Comparison of ENCODE assay signal across 9 cellular contexts in the genomic region with DNA sequence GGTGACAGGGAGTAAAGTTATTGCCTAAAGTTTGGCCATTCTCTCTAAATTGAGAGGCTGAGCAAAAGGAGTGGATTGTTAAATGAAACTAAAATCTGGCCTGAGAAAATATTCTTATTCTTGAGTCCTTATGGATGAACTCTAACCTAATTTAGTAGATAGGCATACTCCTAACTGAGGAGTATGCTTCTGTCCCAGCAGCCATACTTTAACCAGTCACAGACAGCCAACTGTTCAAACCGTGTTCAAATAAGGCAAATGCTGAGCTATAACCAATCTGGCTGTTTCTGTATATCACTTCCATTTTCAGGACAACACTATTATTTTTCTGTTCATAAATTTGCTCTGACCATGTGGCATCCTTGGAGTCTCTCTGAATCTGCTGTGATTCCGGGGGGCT.
A peak's percentile ranks its signal among the peaks of the same experiment; 100 is the strongest.
DNase-seq lines count a peak whose midpoint lies in the region; ATAC-seq and TF ChIP-seq lines count a peak whose summit lies in the region.
"Had no signal": no experiment of that assay in that cellular context is flagged by ENCODE, and none has a peak within 500 bp of the region (broad histone marks: within the 10 kb centered on the region; RNA-seq: fewer than 3 reads in every experiment).

No MANE protein-coding gene starts in this region.

- CTCF ChIA-PET in activated CD4-positive, alpha-beta T cell treated with anti-CD3 and anti-CD28 coated beads, Interleukin-2, amount 10 ng/mL, durations not matched to agents 7 days and 5 days (lab: Charles Lee), result interaction anchor here (0.6 kb wide), 1 partner anchor 932 kb away, joined by 3 read pairs; no protein-coding TSS in a partner anchor

- no peak overlapping the region for H3K9ac ChIP-seq in OCI-LY3 (ENCODE audit: low read length)

- H3K27ac Mint-ChIP-seq in activated CD4-positive, alpha-beta T cell treated with anti-CD3 and anti-CD28 coated beads, Interleukin-2, amount 10 ng/mL, durations not matched to agents 7 days and 5 days, result peak overlapping the region; percentile 6

- no peak overlapping the region for H3K4me3 Mint-ChIP-seq in activated CD4-positive, alpha-beta T cell treated with anti-CD3 and anti-CD28 coated beads, Interleukin-2, amount 10 ng/mL, durations not matched to agents 7 days and 5 days

- no peak for TF ChIP-seq CTCF in OCI-LY3 (IDR thresholded peaks at IDR 0.05; ENCODE audit: low read depth, low read length)
- TF ChIP-seq CTCF in osteoblast (IDR thresholded peaks at IDR 0.05; ENCODE audit: extremely low read depth, low read depth, low read length), result no peak
- TF ChIP-seq CTCF in psoas muscle (IDR thresholded peaks at IDR 0.05), result no peak

- no peak overlapping the region for H3K4me3 ChIP-seq in OCI-LY3 (ENCODE audit: low read length)
- peak overlapping the region; percentile 61 for H3K4me3 ChIP-seq in osteoblast (ENCODE audit: insufficient read depth, low read length)
- no peak overlapping the region for H3K4me3 ChIP-seq in psoas muscle

- H3K9me3 ChIP-seq in OCI-LY3 (ENCODE audit: insufficient read depth, low read length) (peaks cover 8% of the 10 kb centered on the region), osteoblast (ENCODE audit: low read depth, low read length) (no peaks in the 10 kb centered on the region), psoas muscle (no peaks in the 10 kb centered on the region)

- H3K79me2 ChIP-seq in OCI-LY3 (ENCODE audit: low read length) (no peaks in the 10 kb centered on the region), osteoblast (ENCODE audit: insufficient read depth, low read length) (no peaks in the 10 kb centered on the region)

- H4K20me1 ChIP-seq in OCI-LY3 (ENCODE audit: insufficient read depth, low read length) (no peaks in the 10 kb centered on the region), osteoblast (ENCODE audit: insufficient read depth, low read length) (no peaks in the 10 kb centered on the region)

- H3K4me2 ChIP-seq in OCI-LY3 (ENCODE audit: low read length) (peak overlapping the region; percentile 53), osteoblast (ENCODE audit: insufficient read depth, low read length) (peak overlapping the region; percentile 78)

- H3K4me1 Mint-ChIP-seq in activated CD4-positive, alpha-beta T cell treated with anti-CD3 and anti-CD28 coated beads, Interleukin-2, amount 10 ng/mL, durations not matched to agents 7 days and 5 days, result peaks cover 8% of the 10 kb centered on the region

- peaks cover 2% of the 10 kb centered on the region for H3K36me3 Mint-ChIP-seq in activated CD4-positive, alpha-beta T cell treated with anti-CD3 and anti-CD28 coated beads, Interleukin-2, amount 10 ng/mL, durations not matched to agents 7 days and 5 days (ENCODE audit: low read depth)

- H3K27me3 Mint-ChIP-seq in activated CD4-positive, alpha-beta T cell treated with anti-CD3 and anti-CD28 coated beads, Interleukin-2, amount 10 ng/mL, durations not matched to agents 7 days and 5 days, result no peaks in the 10 kb centered on the region

- ATAC-seq in HG02623 (IDR thresholded peaks at IDR 0.05; ENCODE audit: unreplicated experiment), result peak; percentile 32
- no peak for ATAC-seq in psoas muscle

- 50 to 59% (median 51%) methylated on average over 2 of the region's 2 CpGs for WGBS in psoas muscle, 3 donors

- peaks cover 4% of the 10 kb centered on the region; the same call in 1 of the 2 replicates for H3K27me3 ChIP-seq in OCI-LY3 (ENCODE audit: low read depth, low read length)
- no peaks in the 10 kb centered on the region for H3K27me3 ChIP-seq in osteoblast (ENCODE audit: insufficient read depth, low read length)
- no peaks in the 10 kb centered on the region for H3K27me3 ChIP-seq in psoas muscle (ENCODE audit: insufficient read depth in 3 of 3, low read length in 2 of 3)

- H2AFZ ChIP-seq in OCI-LY3 (ENCODE audit: low read depth, low read length), result no peak overlapping the region
- H2AFZ ChIP-seq in osteoblast (ENCODE audit: low read length), result peak overlapping the region; percentile 82

- no peak for DNase-seq in activated CD4-positive, alpha-beta T cell treated with anti-CD3 and anti-CD28 coated beads, Interleukin-2, amount 10 ng/mL, durations not matched to agents 7 days and 5 days
- no peak for DNase-seq in activated CD4-positive, alpha-beta T cell treated with anti-CD3 and anti-CD28 coated beads, Interleukin-2, amount 50 U/mL, for 4 hours
- DNase-seq in osteoblast (ENCODE audit: insufficient read length, low spot score, missing footprints), result no peak
- no peak for DNase-seq in psoas muscle
- DNase-seq in NCI-H2227 (lab: John Stamatoyannopoulos, UW; ENCODE audit: unreplicated experiment), result no peak
- no peak for DNase-seq in cerebellar cortex (ENCODE audit: low spot score)
- DNase-seq: NCI-H2107 had no signal

- peak overlapping the region; percentile 61 for H3K27ac ChIP-seq in OCI-LY3 (ENCODE audit: low read length)
- H3K27ac ChIP-seq in osteoblast (ENCODE audit: low read depth, low read length), result peak overlapping the region; percentile 44
- H3K27ac ChIP-seq in psoas muscle, result no peak overlapping the region

- POLR2A ChIA-PET in activated CD4-positive, alpha-beta T cell treated with anti-CD3 and anti-CD28 coated beads, Interleukin-2, amount 10 ng/mL, durations not matched to agents 7 days and 5 days (lab: Charles Lee), result no interaction called here

- H3K36me3 ChIP-seq in OCI-LY3 (replicated peaks; ENCODE audit: low read depth, low read length) (no peaks in the 10 kb centered on the region), osteoblast (ENCODE audit: insufficient read depth, low read length) (no peaks in the 10 kb centered on the region), psoas muscle (ENCODE audit: insufficient read depth in 1 of 2, low read depth in 1 of 2) (no peaks in the 10 kb centered on the region)

- H3K4me1 ChIP-seq in OCI-LY3 (ENCODE audit: low read length) (peaks cover 17% of the 10 kb centered on the region), osteoblast (ENCODE audit: insufficient read depth, low read length) (peaks cover 4% of the 10 kb centered on the region), psoas muscle (no peaks in the 10 kb centered on the region)

- intact Hi-C loops in psoas muscle (cut with DNase I), result no loop called here

- H3K9me3 Mint-ChIP-seq in activated CD4-positive, alpha-beta T cell treated with anti-CD3 and anti-CD28 coated beads, Interleukin-2, amount 10 ng/mL, durations not matched to agents 7 days and 5 days, result peaks cover 5% of the 10 kb centered on the region
